In the genomic region with DNA sequence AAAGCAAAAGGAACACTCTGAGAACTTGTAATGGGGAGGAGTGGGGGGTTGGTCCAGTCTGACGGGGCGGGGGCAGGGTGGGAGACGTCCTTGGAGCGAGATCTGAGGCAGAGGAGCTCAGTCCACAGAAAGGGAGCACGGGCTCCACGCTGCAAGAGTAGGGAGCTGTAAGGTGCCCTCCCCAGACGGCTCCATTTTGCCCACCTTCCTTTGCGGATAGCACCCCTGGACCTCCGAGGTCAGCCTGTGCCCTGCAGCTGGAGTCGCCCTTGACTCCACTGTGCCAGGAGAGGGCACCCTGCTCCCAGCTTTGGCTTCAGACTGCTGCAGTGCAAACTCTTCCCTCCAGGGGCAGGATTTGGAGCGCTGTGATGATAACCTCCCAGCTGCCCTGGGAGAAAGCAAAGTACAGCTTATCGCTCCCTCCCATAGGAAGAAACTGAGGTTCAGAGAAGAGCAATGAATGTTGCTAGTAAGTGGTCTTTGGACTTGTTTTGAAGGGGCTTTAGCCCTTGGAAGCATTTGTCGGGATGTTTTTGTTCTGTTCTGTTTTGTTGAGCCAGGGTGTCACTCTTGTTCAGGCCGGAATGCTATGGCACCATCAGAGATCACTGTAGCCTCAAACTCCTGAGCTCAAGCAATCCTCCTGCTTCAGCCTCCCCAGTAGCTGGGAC, we compare ENCODE assay signal across 1 cellular context.
TF ChIP-seq lines count a peak whose summit lies in the region.

No MANE protein-coding gene starts in this region.

TF ChIP-seq in HepG2, 621 proteins besides CTCF, POLR2A, EP300 and RAD21 (continues in another document):
- TF ChIP-seq SPEN (CRISPR knock-in tag; IDR thresholded peaks at IDR 0.05; ENCODE audit: low read depth) (peak; percentile 84), ATF2 (CRISPR knock-in tag; IDR thresholded peaks at IDR 0.05) (peak; percentile 90; the same call in 1 of the 2 replicates), SRSF1 (optimal IDR thresholded peaks at IDR 0.05; ENCODE audit: low read depth, low read length) (no peak), ZNF207 (IDR thresholded peaks at IDR 0.05; ENCODE audit: borderline replicate concordance) (no peak), MTF1 (CRISPR knock-in tag; IDR thresholded peaks at IDR 0.05) (no peak; the same call in 1 of the 2 replicates), NFAT5 (CRISPR knock-in tag; IDR thresholded peaks at IDR 0.05) (no peak; the same call in 1 of the 2 replicates), ADNP (CRISPR knock-in tag; IDR thresholded peaks at IDR 0.05) (no peak; the same call in 1 of the 2 replicates), ZNF30 (CRISPR knock-in tag; IDR thresholded peaks at IDR 0.05) (no peak; the same call in 1 of the 2 replicates), PAF1 (CRISPR knock-in tag; IDR thresholded peaks at IDR 0.05) (no peak), ZNF496 (CRISPR knock-in tag; IDR thresholded peaks at IDR 0.05; ENCODE audit: insufficient replicate concordance) (no peak), ZNF264 (CRISPR knock-in tag; IDR thresholded peaks at IDR 0.05) (peak; percentile 11), KAT7 (CRISPR knock-in tag; IDR thresholded peaks at IDR 0.05; ENCODE audit: borderline replicate concordance) (peak; percentile 84; the same call in 1 of the 2 replicates), ZNF446 (CRISPR knock-in tag; IDR thresholded peaks at IDR 0.05) (no peak), REL (CRISPR knock-in tag; conservative IDR thresholded peaks at IDR 0.05) (no peak; the same call in 1 of the 2 replicates), ZFP90 (CRISPR knock-in tag; IDR thresholded peaks at IDR 0.05; ENCODE audit: borderline replicate concordance) (no peak; the same call in 1 of the 2 replicates), ZNF124 (CRISPR knock-in tag; IDR thresholded peaks at IDR 0.05) (peak; percentile 91; the same call in 1 of the 2 replicates), ZNF687 (CRISPR knock-in tag; IDR thresholded peaks at IDR 0.05) (peak; percentile 91), KLF15 (CRISPR knock-in tag; IDR thresholded peaks at IDR 0.05; ENCODE audit: borderline replicate concordance) (peak; percentile 13; the same call in 1 of the 2 replicates), ATF7-NPFF (CRISPR knock-in tag; IDR thresholded peaks at IDR 0.05; ENCODE audit: low read depth) (no peak), ONECUT2 (CRISPR knock-in tag; IDR thresholded peaks at IDR 0.05) (no peak), DNMT3B (CRISPR knock-in tag; conservative IDR thresholded peaks at IDR 0.05) (peak; percentile 83; the same call in 1 of the 2 replicates), ZNF740 (CRISPR knock-in tag; IDR thresholded peaks at IDR 0.05) (0 out of 2 replicates have a peak, but pooled peaks have one; percentile 5), GATAD2A (CRISPR knock-in tag; IDR thresholded peaks at IDR 0.05) (peak; percentile 91)
- TF ChIP-seq, protein P1, sequence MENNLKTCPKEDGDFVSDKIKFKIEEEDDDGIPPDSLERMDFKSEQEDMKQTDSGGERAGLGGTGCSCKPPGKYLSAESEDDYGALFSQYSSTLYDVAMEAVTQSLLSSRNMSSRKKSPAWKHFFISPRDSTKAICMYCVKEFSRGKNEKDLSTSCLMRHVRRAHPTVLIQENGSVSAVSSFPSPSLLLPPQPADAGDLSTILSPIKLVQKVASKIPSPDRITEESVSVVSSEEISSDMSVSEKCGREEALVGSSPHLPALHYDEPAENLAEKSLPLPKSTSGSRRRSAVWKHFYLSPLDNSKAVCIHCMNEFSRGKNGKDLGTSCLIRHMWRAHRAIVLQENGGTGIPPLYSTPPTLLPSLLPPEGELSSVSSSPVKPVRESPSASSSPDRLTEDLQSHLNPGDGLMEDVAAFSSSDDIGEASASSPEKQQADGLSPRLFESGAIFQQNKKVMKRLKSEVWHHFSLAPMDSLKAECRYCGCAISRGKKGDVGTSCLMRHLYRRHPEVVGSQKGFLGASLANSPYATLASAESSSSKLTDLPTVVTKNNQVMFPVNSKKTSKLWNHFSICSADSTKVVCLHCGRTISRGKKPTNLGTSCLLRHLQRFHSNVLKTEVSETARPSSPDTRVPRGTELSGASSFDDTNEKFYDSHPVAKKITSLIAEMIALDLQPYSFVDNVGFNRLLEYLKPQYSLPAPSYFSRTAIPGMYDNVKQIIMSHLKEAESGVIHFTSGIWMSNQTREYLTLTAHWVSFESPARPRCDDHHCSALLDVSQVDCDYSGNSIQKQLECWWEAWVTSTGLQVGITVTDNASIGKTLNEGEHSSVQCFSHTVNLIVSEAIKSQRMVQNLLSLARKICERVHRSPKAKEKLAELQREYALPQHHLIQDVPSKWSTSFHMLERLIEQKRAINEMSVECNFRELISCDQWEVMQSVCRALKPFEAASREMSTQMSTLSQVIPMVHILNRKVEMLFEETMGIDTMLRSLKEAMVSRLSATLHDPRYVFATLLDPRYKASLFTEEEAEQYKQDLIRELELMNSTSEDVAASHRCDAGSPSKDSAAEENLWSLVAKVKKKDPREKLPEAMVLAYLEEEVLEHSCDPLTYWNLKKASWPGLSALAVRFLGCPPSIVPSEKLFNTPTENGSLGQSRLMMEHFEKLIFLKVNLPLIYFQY (CRISPR knock-in tag; IDR thresholded peaks at IDR 0.05; ENCODE audit: borderline replicate concordance) = peak; percentile 77; the same call in 1 of the 2 replicates
- TF ChIP-seq, protein P2, sequence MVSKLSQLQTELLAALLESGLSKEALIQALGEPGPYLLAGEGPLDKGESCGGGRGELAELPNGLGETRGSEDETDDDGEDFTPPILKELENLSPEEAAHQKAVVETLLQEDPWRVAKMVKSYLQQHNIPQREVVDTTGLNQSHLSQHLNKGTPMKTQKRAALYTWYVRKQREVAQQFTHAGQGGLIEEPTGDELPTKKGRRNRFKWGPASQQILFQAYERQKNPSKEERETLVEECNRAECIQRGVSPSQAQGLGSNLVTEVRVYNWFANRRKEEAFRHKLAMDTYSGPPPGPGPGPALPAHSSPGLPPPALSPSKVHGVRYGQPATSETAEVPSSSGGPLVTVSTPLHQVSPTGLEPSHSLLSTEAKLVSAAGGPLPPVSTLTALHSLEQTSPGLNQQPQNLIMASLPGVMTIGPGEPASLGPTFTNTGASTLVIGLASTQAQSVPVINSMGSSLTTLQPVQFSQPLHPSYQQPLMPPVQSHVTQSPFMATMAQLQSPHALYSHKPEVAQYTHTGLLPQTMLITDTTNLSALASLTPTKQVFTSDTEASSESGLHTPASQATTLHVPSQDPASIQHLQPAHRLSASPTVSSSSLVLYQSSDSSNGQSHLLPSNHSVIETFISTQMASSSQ (IDR thresholded peaks at IDR 0.05; ENCODE audit: low read depth) = peak; percentile 61; the same call in 1 of the 2 replicates
- TF ChIP-seq, protein P2 (CRISPR knock-in tag; IDR thresholded peaks at IDR 0.05; ENCODE audit: borderline replicate concordance) = peak; percentile 78; the same call in 1 of the 2 replicates
- TF ChIP-seq, protein P3, sequence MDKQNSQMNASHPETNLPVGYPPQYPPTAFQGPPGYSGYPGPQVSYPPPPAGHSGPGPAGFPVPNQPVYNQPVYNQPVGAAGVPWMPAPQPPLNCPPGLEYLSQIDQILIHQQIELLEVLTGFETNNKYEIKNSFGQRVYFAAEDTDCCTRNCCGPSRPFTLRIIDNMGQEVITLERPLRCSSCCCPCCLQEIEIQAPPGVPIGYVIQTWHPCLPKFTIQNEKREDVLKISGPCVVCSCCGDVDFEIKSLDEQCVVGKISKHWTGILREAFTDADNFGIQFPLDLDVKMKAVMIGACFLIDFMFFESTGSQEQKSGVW (CRISPR knock-in tag; IDR thresholded peaks at IDR 0.05; ENCODE audit: borderline replicate concordance) = no peak
- TF ChIP-seq, protein P4, sequence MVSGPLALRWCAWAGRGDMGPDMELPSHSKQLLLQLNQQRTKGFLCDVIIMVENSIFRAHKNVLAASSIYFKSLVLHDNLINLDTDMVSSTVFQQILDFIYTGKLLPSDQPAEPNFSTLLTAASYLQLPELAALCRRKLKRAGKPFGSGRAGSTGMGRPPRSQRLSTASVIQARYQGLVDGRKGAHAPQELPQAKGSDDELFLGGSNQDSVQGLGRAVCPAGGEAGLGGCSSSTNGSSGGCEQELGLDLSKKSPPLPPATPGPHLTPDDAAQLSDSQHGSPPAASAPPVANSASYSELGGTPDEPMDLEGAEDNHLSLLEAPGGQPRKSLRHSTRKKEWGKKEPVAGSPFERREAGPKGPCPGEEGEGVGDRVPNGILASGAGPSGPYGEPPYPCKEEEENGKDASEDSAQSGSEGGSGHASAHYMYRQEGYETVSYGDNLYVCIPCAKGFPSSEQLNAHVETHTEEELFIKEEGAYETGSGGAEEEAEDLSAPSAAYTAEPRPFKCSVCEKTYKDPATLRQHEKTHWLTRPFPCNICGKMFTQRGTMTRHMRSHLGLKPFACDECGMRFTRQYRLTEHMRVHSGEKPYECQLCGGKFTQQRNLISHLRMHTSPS (CRISPR knock-in tag; IDR thresholded peaks at IDR 0.05; ENCODE audit: low read depth) = peak; percentile 74; the same call in 1 of the 2 replicates
